Comparison of ENCODE assay signal across 8 cellular contexts in the genomic region with DNA sequence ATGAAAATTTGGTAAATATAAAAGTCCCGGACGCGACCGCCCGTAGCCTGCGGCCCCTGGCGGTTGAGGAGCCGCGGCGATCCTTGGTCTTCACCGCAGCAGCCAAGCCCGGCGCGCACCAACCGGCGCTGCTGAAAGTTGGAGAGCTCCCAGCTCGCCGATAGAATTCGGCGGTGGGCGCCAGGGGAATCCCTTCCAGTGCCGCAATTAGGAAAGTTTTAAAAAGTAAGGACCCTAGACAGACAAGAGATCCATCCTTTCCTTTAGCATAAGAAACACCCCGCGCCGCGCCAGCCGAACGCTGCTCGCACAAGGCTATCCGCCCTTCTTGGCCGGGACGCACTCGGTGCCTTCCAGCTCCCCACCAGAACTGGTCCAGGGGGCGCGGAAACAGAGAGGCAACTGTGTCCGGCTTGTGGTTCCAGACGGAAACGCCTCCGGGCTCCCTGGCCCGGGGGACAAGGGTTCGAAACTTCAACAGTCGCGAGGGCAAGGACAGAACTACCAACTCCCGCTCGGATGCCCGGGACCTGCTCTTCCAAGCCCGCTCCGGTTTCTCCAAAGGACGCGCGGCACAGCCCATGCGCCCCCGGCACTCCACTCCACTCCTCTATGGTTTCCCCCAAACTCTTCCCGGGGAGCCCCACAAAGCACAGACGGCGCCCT. TPM values are rescaled to one million over a fixed set of nuclear protein-coding genes. Genes with fewer than 3 reads are reported as not detected.
DNase-seq lines count a peak whose midpoint lies in the region; ATAC-seq, FAIRE-seq and TF ChIP-seq lines count a peak whose summit lies in the region.

No MANE protein-coding gene starts in this region.

- no peak overlapping the region for H3K23ac ChIP-seq in IMR-90 (ENCODE audit: low read depth, low read length)

- TF ChIP-seq CTCF in 22Rv1 (IDR thresholded peaks at IDR 0.05) = peak; percentile 77
- TF ChIP-seq CTCF in IMR-90 (conservative IDR thresholded peaks at IDR 0.05; ENCODE audit: low read depth, low read length) = peak; percentile 41
- peak; percentile 38 to 75 (median 56) for TF ChIP-seq CTCF in heart right ventricle (IDR thresholded peaks at IDR 0.05)
- TF ChIP-seq CTCF in pancreas (IDR thresholded peaks at IDR 0.05) = peak in 3 of 4 donors; percentile 31 to 45 (median 44)

- peak overlapping the region; percentile 46 for H2AK9ac ChIP-seq in IMR-90 (replicated peaks; ENCODE audit: low read depth, low read length, poor library complexity)

- H3K27me3 Mint-ChIP-seq in activated T-helper 17 cell treated with anti-CD3 and anti-CD28 coated beads, Interleukin-2, amount 50 U/mL, for 72 hours = peaks cover 17% of the 10 kb centered on the region

- peak overlapping the region; percentile 2 for H2AFZ ChIP-seq in IMR-90 (replicated peaks; ENCODE audit: low read length, poor library complexity)

- H3K36me3 Mint-ChIP-seq in activated T-helper 17 cell treated with anti-CD3 and anti-CD28 coated beads, Interleukin-2, amount 50 U/mL, for 72 hours (ENCODE audit: low read depth) = no peaks in the 10 kb centered on the region

- no peak overlapping the region for H2BK120ac ChIP-seq in IMR-90 (ENCODE audit: low read depth, low read length)

- no peaks in the 10 kb centered on the region for H3K9me3 Mint-ChIP-seq in activated T-helper 17 cell treated with anti-CD3 and anti-CD28 coated beads, Interleukin-2, amount 50 U/mL, for 72 hours

- WGBS in IMR-90 (ENCODE audit: extremely low coverage in 2 of 2, insufficient read length in 1 of 2), 2 experiments = 0% methylated on average over 5 of the region's 56 CpGs; no CpG with 5 or more reads in 1 of the 2 experiments
- 0 to 1% methylated on average over 56 of the region's 56 CpGs for WGBS in heart right ventricle, 2 donors
- WGBS in pancreas, 2 donors = 0 to 1% methylated on average over 56 of the region's 56 CpGs

- no peaks in the 10 kb centered on the region for H3K4me1 Mint-ChIP-seq in activated T-helper 17 cell treated with anti-CD3 and anti-CD28 coated beads, Interleukin-2, amount 50 U/mL, for 72 hours

- H4K8ac ChIP-seq in IMR-90 (ENCODE audit: low read depth in 2 of 2, low read length in 2 of 2) = no peak overlapping the region

- POLR2A ChIA-PET in IMR-90 (lab: Charles Lee; ENCODE audit: unreplicated experiment) = no interaction called here

- H3K9me3 ChIP-seq in IMR-90 (ENCODE audit: control insufficient read depth, insufficient read depth, low read length) (no peaks in the 10 kb centered on the region), heart right ventricle (no peaks in the 10 kb centered on the region), pancreas (no peaks in the 10 kb centered on the region)

- no peak overlapping the region for H3K56ac ChIP-seq in IMR-90 (ENCODE audit: extremely low read depth, insufficient read depth, low read length)

- H3K4me2 ChIP-seq in IMR-90 (ENCODE audit: low read depth, low read length) = peak overlapping the region; percentile 26; the same call in 1 of the 2 replicates

- FAIRE-seq in pancreas (lab: Jason Lieb, UNC) = no peak

- in situ Hi-C loops in IMR-90 (cut with MboI; ENCODE audit: low sequenced_read_pairs) = no loop called here

- H2BK15ac ChIP-seq in IMR-90 (ENCODE audit: low read depth, low read length) = no peak overlapping the region

- H3K9ac ChIP-seq in IMR-90 (ENCODE audit: low read depth, low read length) = no peak overlapping the region

- CTCF ChIA-PET in IMR-90 (lab: Yijun Ruan, JAX) = no interaction called here

- dilution Hi-C loops in IMR-90 (cut with HindIII; ENCODE audit: low sequenced_read_pairs, unreplicated experiment) = no loop called here

- no peaks in the 10 kb centered on the region for H3K9me1 ChIP-seq in IMR-90 (ENCODE audit: insufficient read depth, low read length)

- ATAC-seq in IMR-90 (ENCODE audit: low read depth) (peak; percentile 68), heart right ventricle (peak in 6 of 8 donors; percentile 43 to 77 (median 56)), pancreas (peak in 3 of 4 donors; percentile 50 to 62 (median 58)), HG02973 (IDR thresholded peaks at IDR 0.05; ENCODE audit: unreplicated experiment) (no peak)
- ATAC-seq in activated T-helper 17 cell treated with anti-CD3 and anti-CD28 coated beads, Interleukin-2, amount 50 U/mL, for 72 hours (replicated peaks) = no peak

- DNase-seq in IMR-90 = peak; percentile 28
- peak; percentile 39 to 54 for DNase-seq in heart right ventricle
- peak; percentile 32 to 82 (median 46) for DNase-seq in pancreas
- no peak for DNase-seq in OCI-M1 (lab: John Stamatoyannopoulos, UW)

- no peak overlapping the region for H4K91ac ChIP-seq in IMR-90 (ENCODE audit: insufficient read depth, low read depth, low read length)

- no peaks in the 10 kb centered on the region for H3K4me1 ChIP-seq in IMR-90 (ENCODE audit: control insufficient read depth, insufficient read depth, low read length)
- peaks cover 0 to 29% (median 23%) of the 10 kb centered on the region in 9 donors for H3K4me1 ChIP-seq in heart right ventricle
- H3K4me1 ChIP-seq in pancreas = peaks cover 0 to 5% (median 0%) of the 10 kb centered on the region in 3 donors

- no peak overlapping the region for H3K4ac ChIP-seq in IMR-90 (ENCODE audit: low read depth, low read length)

- intact Hi-C loops in IMR-90 (cut with micrococcal nuclease) = loop anchor here (1.0 to 5.0 kb wide), 2 partner anchors 238 to 447 kb away; no protein-coding TSS in a partner anchor
- intact Hi-C loops in heart right ventricle (cut with DNase I) = loop anchor here in 8 of 10 donors (5.0 to 10.0 kb wide), 7 partner anchors 142 to 770 kb away; no protein-coding TSS in a partner anchor
- intact Hi-C loops in pancreas (cut with DNase I) = no loop called here

- H3K27ac Mint-ChIP-seq in activated T-helper 17 cell treated with anti-CD3 and anti-CD28 coated beads, Interleukin-2, amount 50 U/mL, for 72 hours = no peak overlapping the region

- H3K27ac ChIP-seq in 22Rv1 (no peak overlapping the region), IMR-90 (ENCODE audit: insufficient read depth, low read length) (no peak overlapping the region), heart right ventricle (peak overlapping the region in 1 of 10 donors; percentile 6), pancreas (no peak overlapping the region)

- H2AK5ac ChIP-seq in IMR-90 (ENCODE audit: low read depth, low read length) = no peak overlapping the region

- no peak overlapping the region for H2BK5ac ChIP-seq in IMR-90 (ENCODE audit: low read depth, low read length, poor library complexity, severe bottlenecking)

- no peak overlapping the region for H2BK20ac ChIP-seq in IMR-90 (ENCODE audit: low read depth, low read length)

- no TSS peak for BruUV-seq in IMR-90 (replicated peaks; lab: Mats Ljungman, UMichigan)

- peak overlapping the region; percentile 62 for H3K4me3 Mint-ChIP-seq in activated T-helper 17 cell treated with anti-CD3 and anti-CD28 coated beads, Interleukin-2, amount 50 U/mL, for 72 hours

- peaks cover 13% of the 10 kb centered on the region for H3K27me3 ChIP-seq in IMR-90 (ENCODE audit: control insufficient read depth, insufficient read depth, low read length)
- H3K27me3 ChIP-seq in heart right ventricle = peaks cover 0 to 60% (median 0%) of the 10 kb centered on the region in 7 donors
- no peaks in the 10 kb centered on the region for H3K27me3 ChIP-seq in pancreas

- H3K4me3 ChIP-seq in GM08714 (ENCODE audit: low read length) (peak overlapping the region; percentile 81; the same call in 1 of the 2 replicates), IMR-90 (ENCODE audit: insufficient read depth, low read depth, low read length) (no peak overlapping the region), heart right ventricle (peak overlapping the region in 9 of 10 donors; percentile 48 to 83 (median 66)), pancreas (peak overlapping the region in 3 of 4 donors; percentile 38 to 59 (median 47))

- TF ChIP-seq RAD21 in IMR-90 (IDR thresholded peaks at IDR 0.05; ENCODE audit: low read length) = 0 out of 2 replicates have a peak, but pooled peaks have one; percentile 18

- no peak for TF ChIP-seq POLR2A in IMR-90 (IDR thresholded peaks at IDR 0.05; ENCODE audit: low read depth, low read length)

- H3K36me3 ChIP-seq in IMR-90 (ENCODE audit: control insufficient read depth, insufficient read depth, low read length) = no peaks in the 10 kb centered on the region
- no peaks in the 10 kb centered on the region for H3K36me3 ChIP-seq in heart right ventricle
- H3K36me3 ChIP-seq in pancreas = no peaks in the 10 kb centered on the region

- no peaks in the 10 kb centered on the region for H4K20me1 ChIP-seq in IMR-90 (ENCODE audit: insufficient read depth, low read length)

- no peaks in the 10 kb centered on the region for H3K79me1 ChIP-seq in IMR-90 (ENCODE audit: low read depth in 1 of 2, low read length in 2 of 2)

- H3K18ac ChIP-seq in IMR-90 (ENCODE audit: low read depth, low read length) = no peak overlapping the region

- H4K5ac ChIP-seq in IMR-90 (ENCODE audit: low read depth, low read length) = no peak overlapping the region

- no peak overlapping the region for H3K14ac ChIP-seq in IMR-90 (replicated peaks; ENCODE audit: low read depth, low read length)

TF ChIP-seq in IMR-90, 13 proteins besides CTCF, POLR2A, EP300 and RAD21:
- TF ChIP-seq MAFK (IDR thresholded peaks at IDR 0.05; ENCODE audit: low read depth, low read length) = no peak
- TF ChIP-seq RFX5 (IDR thresholded peaks at IDR 0.05; ENCODE audit: low read depth, low read length) = no peak
- no peak for TF ChIP-seq MXI1 (IDR thresholded peaks at IDR 0.05; ENCODE audit: borderline replicate concordance, low read depth, low read length)
- TF ChIP-seq FOS (IDR thresholded peaks at IDR 0.05; ENCODE audit: low read depth, low read length) = no peak
- no peak for TF ChIP-seq RCOR1 (IDR thresholded peaks at IDR 0.05; ENCODE audit: insufficient replicate concordance, low read length)
- TF ChIP-seq BHLHE40 (IDR thresholded peaks at IDR 0.05; ENCODE audit: low read depth, low read length) = no peak
- TF ChIP-seq SMC3 (IDR thresholded peaks at IDR 0.05; ENCODE audit: low read depth, low read length) = 0 out of 2 replicates have a peak, but pooled peaks have one; percentile 9

RNA-seq across cellular contexts. Expression of gene FAM78B, which starts 1.7 kb away (rescaled TPM):
- total RNA-seq in IMR-90 (2012; rRNA removed) (under 0.01 and 0.28 TPM in 2 replicates), heart right ventricle (1 to 10 TPM; 1.9 to 5.4 (median 2.8) TPM), pancreas (1 to 10 TPM in 4 of 6 donors, under 1 TPM in 2; 0.66 to 3.6 (median 1.4) TPM)
- polyA plus RNA-seq in IMR-90 (2012; rRNA removed) (0.12 and 0.16 TPM in 2 replicates), heart right ventricle (1 to 10 TPM; 1.4 to 1.5 TPM), pancreas (1 to 10 TPM; 1.0 to 1.5 TPM)
- 0.12 and 0.18 TPM in 2 replicates for polyA plus RNA-seq in IMR-90 (2012; cell fraction: cytosol; rRNA removed)
- polyA plus RNA-seq in IMR-90 (2012; cell fraction: nucleus; rRNA removed; ENCODE audit: low replicate concordance) = 0.18 and 0.31 TPM in 2 replicates
- under 1 TPM; 0.16 to 0.54 TPM for total RNA-seq in activated T-helper 17 cell treated with anti-CD3 and anti-CD28 coated beads, Interleukin-2, amount 50 U/mL, for 72 hours

Comparison
In these comparisons a context has a peak if more than half of its experiments do, and no peak if none do; other contexts are left out.
1. ATAC-seq: peak in IMR-90 (single experiment), heart right ventricle (6 of 8) and pancreas (3 of 4); none in activated T-helper 17 cell treated with anti-CD3 and anti-CD28 coated beads, Interleukin-2, amount 50 U/mL, for 72 hours (single experiment) and HG02973 (single experiment).
2. intact Hi-C loops: an anchor here in IMR-90 (1.0 to 5.0 kb wide) and heart right ventricle (5.0 to 10.0 kb wide); none called in pancreas.
3. Peak in every context shown above with its lines, with median percentiles within 50 percentile points of each other: CTCF ChIP-seq.